In genomic region chr16:31508706-31509523, GRCh38 we compare ENCODE assay signal across 8 cellular contexts. TPM values are rescaled to one million over a fixed set of nuclear protein-coding genes. Genes with fewer than 3 reads are reported as not detected.
A peak's percentile ranks its signal among the peaks of the same experiment; 100 is the strongest.
DNase-seq lines count a peak whose midpoint lies in the region; ATAC-seq lines count a peak whose summit lies in the region.

No MANE protein-coding gene starts in this region.

- H3K9me3 Mint-ChIP-seq in activated CD4-positive, alpha-beta memory T cell treated with anti-CD3 and anti-CD28 coated beads for 36 hours = no peaks in the 10 kb centered on the region

- peak overlapping the region; percentile 94 for H3K27ac Mint-ChIP-seq in activated CD4-positive, alpha-beta memory T cell treated with anti-CD3 and anti-CD28 coated beads for 36 hours

- CTCF ChIA-PET in activated CD4-positive, alpha-beta memory T cell treated with anti-CD3 and anti-CD28 coated beads for 36 hours (lab: Charles Lee) = interaction anchor here (1.2 to 2.8 kb wide), 3 partner anchors 50 to 360 kb away, joined by 3 to 19 read pairs (median 3); partner anchors contain the start of gene ARMC5

- H3K4me1 Mint-ChIP-seq in activated CD4-positive, alpha-beta memory T cell treated with anti-CD3 and anti-CD28 coated beads for 36 hours (ENCODE audit: low read depth) = peaks cover 44% of the 10 kb centered on the region

- H3K4me3 Mint-ChIP-seq in activated CD4-positive, alpha-beta memory T cell treated with anti-CD3 and anti-CD28 coated beads for 36 hours = peak overlapping the region; percentile 93

- POLR2A ChIA-PET in activated CD4-positive, alpha-beta memory T cell treated with anti-CD3 and anti-CD28 coated beads for 36 hours (lab: Charles Lee) = interaction anchor here (0.7 to 2.3 kb wide), 7 partner anchors 19 to 369 kb away, joined by 3 to 11 read pairs (median 5); partner anchors contain the start of genes FUS and ZNF267

- ATAC-seq in Right ventricle myocardium superior (ENCODE audit: poor library complexity) (peak; percentile 11), GM18861 (IDR thresholded peaks at IDR 0.05; ENCODE audit: unreplicated experiment) (no peak), HG02759 (IDR thresholded peaks at IDR 0.05; ENCODE audit: unreplicated experiment) (no peak)

- intact Hi-C loops in activated CD4-positive, alpha-beta memory T cell treated with anti-CD3 and anti-CD28 coated beads for 36 hours (cut with micrococcal nuclease) = loop anchor here (1.0 to 2.0 kb wide), 2 partner anchors 32 to 49 kb away; no protein-coding TSS in a partner anchor
- intact Hi-C loops in Right ventricle myocardium superior (cut with DNase I) = no loop called here

- no peaks in the 10 kb centered on the region for H3K27me3 Mint-ChIP-seq in activated CD4-positive, alpha-beta memory T cell treated with anti-CD3 and anti-CD28 coated beads for 36 hours

- in situ Hi-C loops in ACHN (cut with HindIII; ENCODE audit: low pct_ligation_motif_present, low pct_unique_long_range_greater_than_20kb, low sequenced_read_pairs) = no loop called here

- DNase-seq in ACHN = peak; percentile 66
- peak; percentile 33 for DNase-seq in H4 (ENCODE audit: low spot score)
- no peak for DNase-seq in activated CD4-positive, alpha-beta memory T cell treated with anti-CD3 and anti-CD28 coated beads for 36 hours
- DNase-seq in Right ventricle myocardium superior = no peak
- DNase-seq in renal cortical epithelial cell (ENCODE audit: low read depth) = peak; percentile 28
- DNase-seq in activated CD4-positive, CD25-positive, alpha-beta regulatory T cell (lab: John Stamatoyannopoulos, UW) = no peak

- H3K36me3 Mint-ChIP-seq in activated CD4-positive, alpha-beta memory T cell treated with anti-CD3 and anti-CD28 coated beads for 36 hours = peaks cover 12% of the 10 kb centered on the region

RNA-seq across cellular contexts. Expression of gene RUSF1, which starts 0.7 kb away (rescaled TPM):
- 34.2 and 36.4 TPM in 2 replicates for total RNA-seq in H4 (2014; rRNA removed; shearing (Covaris generic))
- total RNA-seq in activated CD4-positive, alpha-beta memory T cell treated with anti-CD3 and anti-CD28 coated beads for 36 hours = 10 to 100 TPM; 40.9 to 41.2 TPM
- total RNA-seq in Right ventricle myocardium superior (20.1 TPM), renal cortical epithelial cell (39.8 and 62.3 TPM in 2 replicates)

RNA-seq across cellular contexts. Expression of gene AHSP, which starts 18.8 kb away (rescaled TPM):
- total RNA-seq in H4 (2014; rRNA removed; shearing (Covaris generic)) = not detected in 2 replicates
- total RNA-seq in activated CD4-positive, alpha-beta memory T cell treated with anti-CD3 and anti-CD28 coated beads for 36 hours = not detected
- total RNA-seq in Right ventricle myocardium superior (not detected), renal cortical epithelial cell (not detected in 2 replicates)

RNA-seq across cellular contexts. Expression of gene SLC5A2, which starts 26.0 kb away (rescaled TPM):
- not detected in 2 replicates for total RNA-seq in H4 (2014; rRNA removed; shearing (Covaris generic))
- under 1 TPM in 1 of 2 experiments, not detected in 1; 0.21 TPM for total RNA-seq in activated CD4-positive, alpha-beta memory T cell treated with anti-CD3 and anti-CD28 coated beads for 36 hours
- total RNA-seq in Right ventricle myocardium superior (not detected), renal cortical epithelial cell (0.52 and 0.60 TPM in 2 replicates)

RNA-seq across cellular contexts. Expression of gene TGFB1I1, which starts 37.0 kb away (rescaled TPM):
- total RNA-seq in H4 (2014; rRNA removed; shearing (Covaris generic)) = 12.8 and 18.9 TPM in 2 replicates
- 1 to 10 TPM in 1 of 2 experiments, under 1 TPM in 1; 0.80 to 1.1 TPM for total RNA-seq in activated CD4-positive, alpha-beta memory T cell treated with anti-CD3 and anti-CD28 coated beads for 36 hours
- 13.2 TPM for total RNA-seq in Right ventricle myocardium superior
- 26.5 and 31.4 TPM in 2 replicates for total RNA-seq in renal cortical epithelial cell

RNA-seq across cellular contexts. Expression of gene ARMC5, which starts 49.6 kb away (rescaled TPM):
- 5.2 and 5.5 TPM in 2 replicates for total RNA-seq in H4 (2014; rRNA removed; shearing (Covaris generic))
- 1 to 10 TPM; 5.5 to 6.4 TPM for total RNA-seq in activated CD4-positive, alpha-beta memory T cell treated with anti-CD3 and anti-CD28 coated beads for 36 hours
- total RNA-seq in Right ventricle myocardium superior = 5.8 TPM
- total RNA-seq in renal cortical epithelial cell = 5.4 and 8.7 TPM in 2 replicates

Comparison
In these comparisons a context has a peak if more than half of its experiments do, and no peak if none do; other contexts are left out.
1. DNase-seq: peak in ACHN (single experiment), H4 (single experiment) and renal cortical epithelial cell (single experiment); none in activated CD4-positive, alpha-beta memory T cell treated with anti-CD3 and anti-CD28 coated beads for 36 hours (single experiment), Right ventricle myocardium superior (single experiment) and activated CD4-positive, CD25-positive, alpha-beta regulatory T cell (0 of 4).